ENCODE assay signal across 8 cellular contexts in the genomic region with DNA sequence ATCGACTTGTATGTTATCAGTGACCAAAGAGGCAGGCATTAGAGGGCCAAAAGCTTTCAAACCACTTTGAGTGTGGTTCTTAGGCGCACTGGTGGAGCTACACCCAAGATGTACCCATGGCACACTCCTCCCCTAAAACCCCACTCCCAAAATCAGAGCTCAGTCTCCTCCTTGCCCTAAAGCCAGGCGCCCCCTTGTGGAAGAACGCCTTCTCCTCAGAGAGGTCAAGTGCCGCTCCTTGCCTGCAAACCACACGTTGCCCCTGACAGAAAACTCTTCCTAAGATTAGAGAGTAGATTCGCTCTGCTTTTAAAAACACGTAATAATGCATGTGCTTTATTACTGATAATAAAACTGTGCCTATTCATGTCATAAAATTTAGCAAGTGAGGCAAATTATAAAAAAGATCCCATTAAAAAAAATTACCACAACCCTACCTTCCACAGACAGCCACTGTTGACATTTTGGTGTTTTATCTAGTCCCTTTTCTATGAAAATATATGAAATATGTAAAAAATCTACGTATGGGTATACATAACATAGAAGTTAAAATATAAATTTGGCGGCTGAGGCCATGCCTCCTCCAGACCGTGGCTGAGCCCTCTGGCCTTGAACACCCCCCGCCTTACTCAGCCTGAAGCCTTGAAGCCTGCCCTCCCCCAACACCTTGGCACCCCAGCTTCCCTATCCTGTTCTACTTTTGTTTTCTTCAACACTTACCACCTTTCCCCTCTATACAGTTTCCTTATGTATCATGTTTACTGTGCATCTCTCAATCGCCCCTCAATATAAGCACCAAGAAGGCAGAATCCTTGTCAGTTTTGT. TPM values are rescaled to one million over a fixed set of nuclear protein-coding genes. Genes with fewer than 3 reads are reported as not detected.
A peak's percentile ranks its signal among the peaks of the same experiment; 100 is the strongest.
DNase-seq lines count a peak whose midpoint lies in the region; ATAC-seq and TF ChIP-seq lines count a peak whose summit lies in the region.

No MANE protein-coding gene starts in this region.

- TF ChIP-seq POLR2A in GM18505 (IDR thresholded peaks at IDR 0.05; ENCODE audit: borderline replicate concordance, extremely low read depth, insufficient read depth, insufficient read length): no peak

- H3K4me1 ChIP-seq in lower lobe of right lung: peaks cover 6% of the 10 kb centered on the region

- intact Hi-C loops in lower lobe of right lung (cut with DNase I): no loop called here

- no peaks in the 10 kb centered on the region for H3K9me3 ChIP-seq in lower lobe of right lung

- H3K36me3 ChIP-seq in lower lobe of right lung: no peaks in the 10 kb centered on the region

- no peak overlapping the region for H3K27ac ChIP-seq in lower lobe of right lung

- TF ChIP-seq CTCF in lower lobe of right lung (IDR thresholded peaks at IDR 0.05): peak; percentile 87

- peak; percentile 82 to 89 for ATAC-seq in lower lobe of right lung
- no peak for ATAC-seq in GM18505 (IDR thresholded peaks at IDR 0.05; ENCODE audit: unreplicated experiment)

- peak; percentile 66 for DNase-seq in NK-92 treated with Interleukin-12 subunit alpha and Interleukin-12 subunit beta, amount 100 ng/mL, for 24 hours (lab: John Stamatoyannopoulos, UW)
- DNase-seq in NK-92 (lab: John Stamatoyannopoulos, UW; ENCODE audit: unreplicated experiment) (no peak), NCI-H460 (ENCODE audit: extremely low read depth, low read depth) (peak; percentile 65), ecto neural progenitor cell (ENCODE audit: low spot score) (peak; percentile 85), lower lobe of right lung (peak; percentile 88)
- DNase-seq in activated CD4-positive, alpha-beta T cell treated with anti-CD3 and anti-CD28 coated beads, Interleukin-2, amount 50 U/mL, for 4 hours: peak; percentile 84 to 88
- DNase-seq in stimulated activated CD8-positive, alpha-beta memory T cell treated with anti-CD3 and anti-CD28 coated beads, Interleukin-12 subunit alpha, Interleukin-12 subunit beta, amount 100 ng/mL, for 4 hours (ENCODE audit: low read depth): peak; percentile 49

- no peak overlapping the region for H3K4me3 ChIP-seq in lower lobe of right lung

- H3K27me3 ChIP-seq in lower lobe of right lung (ENCODE audit: low read depth): no peaks in the 10 kb centered on the region

RNA-seq across cellular contexts. Expression of gene BCL2L10, which starts 33.5 kb away (rescaled TPM):
- total RNA-seq in NCI-H460 (2014; rRNA removed; shearing (Covaris generic)): not detected in 2 replicates
- polyA plus RNA-seq in NCI-H460 (2014; cell fraction: nucleus; rRNA removed): not detected in 2 replicates
- not detected for total RNA-seq in lower lobe of right lung
